Comparison of ENCODE assay signal across 16 cellular contexts in genomic region chr5:159359871-159360270, GRCh38. TPM values are rescaled to one million over a fixed set of nuclear protein-coding genes. Genes with fewer than 3 reads are reported as not detected.
"Had no signal": no experiment of that assay in that cellular context is flagged by ENCODE, and none has a peak within 500 bp of the region (broad histone marks: within the 10 kb centered on the region; RNA-seq: fewer than 3 reads in every experiment).

No MANE protein-coding gene starts in this region.

RNA-seq across cellular contexts. Expression of gene IL12B, which starts 29.6 kb away (rescaled TPM):
- total RNA-seq: activated CD4-positive, alpha-beta memory T cell treated with anti-CD3 and anti-CD28 coated beads for 36 hours; activated CD8-positive, alpha-beta memory T cell treated with anti-CD3 and anti-CD28 coated beads for 36 hours; activated CD8-positive, alpha-beta T cell treated with anti-CD3 and anti-CD28 coated beads, Interleukin-2, amount 10 ng/mL, durations not matched to agents 7 days and 5 days; activated naive CD4-positive, alpha-beta T cell treated with anti-CD3 and anti-CD28 coated beads for 36 hours; activated naive CD8-positive, alpha-beta T cell treated with anti-CD3 and anti-CD28 coated beads for 36 hours; activated T-helper 1 cell treated with anti-CD3 and anti-CD28 coated beads, Interleukin-12 subunit alpha, Interleukin-12 subunit beta, Interleukin-2, Interleukin-4 antibody, amounts not matched to agents 30 ng/mL and 10 ng/mL and 1 ng/mL, durations not matched to agents 14 hours and 24 hours and 36 hours; activated T-helper 2 cell treated with anti-CD3 and anti-CD28 coated beads, Interferon-gamma antibody, Interleukin-2, Interleukin-4, amounts not matched to agents 10 μg/mL and 5 μg/mL and 100 μg/mL, durations not matched to agents 14 hours and 24 hours and 36 hours; adrenal gland; aorta; body of pancreas; chondrocyte; dermis blood vessel endothelial cell; foreskin keratinocyte; gastrocnemius medialis; heart left ventricle; T-helper 17 cell had no signal
